ENCODE assay signal across 8 cellular contexts in genomic region chr9:90099262-90099982, GRCh38.
DNase-seq lines count a peak whose midpoint lies in the region; ATAC-seq and TF ChIP-seq lines count a peak whose summit lies in the region.

No MANE protein-coding gene starts in this region.

- H3K9me3 ChIP-seq in DOHH2 (ENCODE audit: control insufficient read depth, insufficient read depth, low read length) (no peaks in the 10 kb centered on the region), lower lobe of right lung (no peaks in the 10 kb centered on the region)

- H3K36me3 ChIP-seq in DOHH2 (ENCODE audit: control insufficient read depth, low read length) (no peaks in the 10 kb centered on the region), lower lobe of right lung (no peaks in the 10 kb centered on the region)

- H3K9me2 ChIP-seq in DOHH2 (replicated peaks; ENCODE audit: control insufficient read depth, low read length), result no peaks in the 10 kb centered on the region

- H3K4me1 ChIP-seq in DOHH2 (ENCODE audit: control insufficient read depth, low read length) (no peaks in the 10 kb centered on the region), lower lobe of right lung (peaks cover 7% of the 10 kb centered on the region)

- intact Hi-C loops in lower lobe of right lung (cut with DNase I), result no loop called here
- intact Hi-C loops in lower leg skin (cut with DNase I; ENCODE audit: low total_unique reads), result loop anchor here (5.0 kb wide), 1 partner anchor 497 kb away; no protein-coding TSS in a partner anchor

- TF ChIP-seq CTCF in DOHH2 (IDR thresholded peaks at IDR 0.05; ENCODE audit: low read depth, low read length, poor library complexity, severe bottlenecking) (peak; percentile 21), NB4 (IDR thresholded peaks at IDR 0.05; ENCODE audit: low read depth, low read length) (no peak), astrocyte of the spinal cord (IDR thresholded peaks at IDR 0.05; ENCODE audit: low read depth, low read length) (peak; percentile 54), lower lobe of right lung (IDR thresholded peaks at IDR 0.05) (peak; percentile 53), lower leg skin (IDR thresholded peaks at IDR 0.05) (no peak)

- 0 out of 2 replicates have a peak, but pooled peaks cover 3% of the 10 kb centered on the region for H3K27me3 ChIP-seq in DOHH2 (ENCODE audit: control insufficient read depth, low read length)
- no peaks in the 10 kb centered on the region for H3K27me3 ChIP-seq in lower lobe of right lung (ENCODE audit: low read depth)

- H4K20me1 ChIP-seq in DOHH2 (ENCODE audit: control insufficient read depth, insufficient read depth, low read depth, low read length), result no peaks in the 10 kb centered on the region; the same call in 1 of the 2 replicates

- H3K27ac ChIP-seq in DOHH2 (ENCODE audit: low read depth, low read length), result no peak overlapping the region
- no peak overlapping the region for H3K27ac ChIP-seq in lower lobe of right lung

- no peak overlapping the region for H3K4me2 ChIP-seq in DOHH2 (ENCODE audit: low read length)

- H3K79me2 ChIP-seq in DOHH2 (ENCODE audit: control insufficient read depth, low read length), result no peaks in the 10 kb centered on the region

- WGBS in lower leg skin, 2 donors, result 60 to 67% methylated on average over 9 of the region's 9 CpGs

- in situ Hi-C loops in astrocyte of the spinal cord (cut with HindIII; ENCODE audit: low sequenced_read_pairs), result no loop called here

- no peaks in the 10 kb centered on the region for H3F3A ChIP-seq in DOHH2 (ENCODE audit: control insufficient read depth, insufficient read depth)

- DNase-seq in NB4 (ENCODE audit: low read depth) (peak; percentile 44), astrocyte of the spinal cord (ENCODE audit: low read depth, low spot score) (peak; percentile 31), lower lobe of right lung (no peak), HuH-7.5 (ENCODE audit: low spot score) (no peak), lower leg skin (ENCODE audit: low spot score in 2 of 2) (no peak), HCEC 1CT (no peak)
- no peak for DNase-seq in activated effector memory CD4-positive, alpha-beta T cell treated with anti-CD3 and anti-CD28 coated beads, Interleukin-2, amount 50 U/mL, for 16 hours

- H3K4me3 ChIP-seq in DOHH2 (ENCODE audit: low read length) (no peak overlapping the region), NB4 (ENCODE audit: low read depth, low read length) (no peak overlapping the region), astrocyte of the spinal cord (ENCODE audit: low read depth, low read length) (no peak overlapping the region), lower lobe of right lung (no peak overlapping the region), lower leg skin (ENCODE audit: low read depth, poor library complexity, severe bottlenecking) (no peak overlapping the region)

- peak; percentile 11 to 46 for ATAC-seq in lower lobe of right lung

- TF ChIP-seq POLR2A in NB4 (IDR thresholded peaks at IDR 0.05; ENCODE audit: extremely low read depth, insufficient read length) (no peak), lower leg skin (IDR thresholded peaks at IDR 0.05) (no peak)

Comparison
In these comparisons a context has a peak if more than half of its experiments do, and no peak if none do; other contexts are left out.
1. CTCF ChIP-seq: peak in DOHH2 (single experiment), astrocyte of the spinal cord (single experiment) and lower lobe of right lung (single experiment); none in NB4 (single experiment) and lower leg skin (0 of 3).
2. DNase-seq: peak in NB4 (single experiment) and astrocyte of the spinal cord (single experiment); none in lower lobe of right lung (single experiment), HuH-7.5 (single experiment), lower leg skin (0 of 2), activated effector memory CD4-positive, alpha-beta T cell treated with anti-CD3 and anti-CD28 coated beads, Interleukin-2, amount 50 U/mL, for 16 hours (single experiment) and HCEC 1CT (single experiment).